ENCODE assay signal across 9 cellular contexts in the genomic region with DNA sequence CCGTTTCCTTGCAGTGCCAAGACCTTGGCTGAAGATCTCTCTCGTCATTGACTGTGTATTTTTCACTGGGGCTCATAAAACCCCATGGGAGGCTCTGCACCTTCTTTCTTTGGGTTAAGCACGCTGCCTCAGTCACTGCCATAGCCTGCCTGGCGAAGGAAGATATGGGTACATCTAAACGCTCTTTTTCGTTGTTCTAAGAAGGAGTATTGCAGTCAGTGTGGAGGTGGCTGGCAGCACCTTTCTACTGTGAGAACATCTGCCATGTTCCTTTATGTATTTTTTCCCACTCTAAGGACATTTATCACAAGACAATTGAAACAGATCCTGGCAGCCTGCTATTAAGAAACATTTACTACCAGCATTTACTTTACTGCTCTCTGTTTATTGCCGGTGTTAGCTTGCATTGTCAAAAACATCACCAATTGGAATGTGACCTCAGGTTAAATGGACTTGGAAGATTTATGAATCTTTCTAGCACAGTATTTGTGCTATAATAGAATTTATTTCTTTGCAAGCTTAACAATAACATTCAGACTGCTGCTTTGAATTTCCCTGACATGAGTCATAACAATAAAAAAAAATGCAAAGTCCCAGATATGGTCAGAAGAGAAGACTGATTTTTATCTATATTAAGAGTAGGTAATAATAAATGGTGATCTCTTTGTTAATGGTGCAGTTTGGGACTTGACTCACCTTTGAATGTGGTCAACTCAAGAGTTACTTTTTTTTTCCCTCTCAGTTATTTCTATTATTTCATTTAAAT.
DNase-seq lines count a peak whose midpoint lies in the region; ATAC-seq and TF ChIP-seq lines count a peak whose summit lies in the region.
"Had no signal": no experiment of that assay in that cellular context is flagged by ENCODE, and none has a peak within 500 bp of the region (broad histone marks: within the 10 kb centered on the region; RNA-seq: fewer than 3 reads in every experiment).

No MANE protein-coding gene starts in this region.

- H2BK15ac ChIP-seq in mesenchymal stem cell (ENCODE audit: low read depth, poor library complexity, severe bottlenecking), result peak overlapping the region; percentile 6

- H3K23ac ChIP-seq in mesenchymal stem cell (ENCODE audit: low read length in 2 of 2), result no peak overlapping the region

- no peaks in the 10 kb centered on the region for H3K27me3 ChIP-seq in mesenchymal stem cell (ENCODE audit: control insufficient read depth in 1 of 2, insufficient read depth in 1 of 2, low read length in 2 of 2)
- H3K27me3 ChIP-seq in effector memory CD4-positive, alpha-beta T cell (replicated peaks; ENCODE audit: control insufficient read depth, insufficient read depth, low read length, poor library complexity, severe bottlenecking), result no peaks in the 10 kb centered on the region

- H3K9ac ChIP-seq in mesenchymal stem cell (ENCODE audit: low read length), result no peak overlapping the region

- peak overlapping the region; percentile 68 for H2BK120ac ChIP-seq in mesenchymal stem cell (ENCODE audit: low read depth, low read length)

- H3K14ac ChIP-seq in mesenchymal stem cell (ENCODE audit: low read length in 2 of 2), result no peak overlapping the region

- peak overlapping the region; percentile 15 for H2BK5ac ChIP-seq in mesenchymal stem cell (ENCODE audit: low read depth, low read length, poor library complexity, severe bottlenecking)

- DNase-seq in EH (ENCODE audit: low read depth) (peak; percentile 94), mesenchymal stem cell (peak; percentile 64)
- DNase-seq in activated CD8-positive, alpha-beta memory T cell treated with anti-CD3 and anti-CD28 coated beads for 24 hours, result no peak
- DNase-seq in effector memory CD4-positive, alpha-beta T cell, result no peak
- no peak for DNase-seq in stimulated activated CD4-positive, alpha-beta T cell treated with anti-CD3 and anti-CD28 coated beads, Interleukin-2, amount 100 ng/mL, for 48 hours
- DNase-seq: activated T-cell treated with anti-CD3 and anti-CD28 coated beads, Interleukin-2, amount 50 U/mL, for 72 hours had no signal

- H4K8ac ChIP-seq in mesenchymal stem cell (ENCODE audit: low read length), result peak overlapping the region; percentile 49

- H2AK5ac ChIP-seq in mesenchymal stem cell (ENCODE audit: low read length, severe bottlenecking), result peak overlapping the region; percentile 50

- ATAC-seq in HG03060 (IDR thresholded peaks at IDR 0.05; ENCODE audit: low read depth, unreplicated experiment) (peak; percentile 52), GM21423 (IDR thresholded peaks at IDR 0.05; ENCODE audit: unreplicated experiment) (no peak)
- ATAC-seq: activated T-cell treated with anti-CD3 and anti-CD28 coated beads, Interleukin-2, amount 50 U/mL, for 72 hours had no signal

- no peak overlapping the region for H2BK12ac ChIP-seq in mesenchymal stem cell (ENCODE audit: low read length in 2 of 2)

- H3K9me3 ChIP-seq in mesenchymal stem cell (ENCODE audit: control insufficient read depth, low read length), result no peaks in the 10 kb centered on the region
- H3K9me3 ChIP-seq in effector memory CD4-positive, alpha-beta T cell (ENCODE audit: control insufficient read depth, low read length), result no peaks in the 10 kb centered on the region

- H3K18ac ChIP-seq in mesenchymal stem cell (ENCODE audit: low read depth in 1 of 2, low read length in 2 of 2), result peak overlapping the region; percentile 80 to 93

- no peak overlapping the region for H3K4me2 ChIP-seq in mesenchymal stem cell (ENCODE audit: low read length, poor library complexity, severe bottlenecking)

- WGBS in mesenchymal stem cell, result 69% methylated on average over 6 of the region's 7 CpGs

- H3K27ac ChIP-seq in VCaP, result peak overlapping the region; percentile 56
- H3K27ac ChIP-seq in mesenchymal stem cell (ENCODE audit: low read length, poor library complexity, severe bottlenecking), result peak overlapping the region; percentile 78
- H3K27ac ChIP-seq in effector memory CD4-positive, alpha-beta T cell (ENCODE audit: insufficient read depth, low read length, poor library complexity, severe bottlenecking), result no peak overlapping the region

- peaks cover 3% of the 10 kb centered on the region for H3K4me1 ChIP-seq in mesenchymal stem cell (ENCODE audit: control insufficient read depth, insufficient read depth, low read depth, low read length)
- no peaks in the 10 kb centered on the region for H3K4me1 ChIP-seq in effector memory CD4-positive, alpha-beta T cell (ENCODE audit: control insufficient read depth, insufficient read depth, low read length, poor library complexity, severe bottlenecking)

- no peak for TF ChIP-seq CTCF in VCaP (conservative IDR thresholded peaks at IDR 0.05)

- peak overlapping the region in 1 of 2 experiments; percentile 81 for H3K4ac ChIP-seq in mesenchymal stem cell (ENCODE audit: low read depth in 1 of 2, low read length in 2 of 2)

- H3K36me3 ChIP-seq in mesenchymal stem cell (ENCODE audit: control insufficient read depth in 1 of 2, insufficient read depth in 2 of 2, low read depth in 1 of 2, low read length in 2 of 2), result no peaks in the 10 kb centered on the region
- no peaks in the 10 kb centered on the region for H3K36me3 ChIP-seq in effector memory CD4-positive, alpha-beta T cell (ENCODE audit: control insufficient read depth, insufficient read depth, low read length)

- no peak overlapping the region for H2AFZ ChIP-seq in mesenchymal stem cell (ENCODE audit: low read depth, low read length)

- H3K4me3 ChIP-seq in mesenchymal stem cell (ENCODE audit: insufficient read depth in 1 of 2, low read depth in 1 of 2, low read length in 2 of 2), result no peak overlapping the region
- H3K4me3 ChIP-seq in effector memory CD4-positive, alpha-beta T cell (ENCODE audit: insufficient read depth, low read depth, low read length, poor library complexity, severe bottlenecking), result no peak overlapping the region

- H4K91ac ChIP-seq in mesenchymal stem cell (ENCODE audit: low read length), result no peak overlapping the region

- H3K79me1 ChIP-seq in mesenchymal stem cell (replicated peaks; ENCODE audit: low read length, poor library complexity, severe bottlenecking), result no peaks in the 10 kb centered on the region

Comparison
In these comparisons a context has a peak if more than half of its experiments do, and no peak if none do; other contexts are left out.
1. DNase-seq: peak in EH (single experiment) and mesenchymal stem cell (single experiment); none in activated CD8-positive, alpha-beta memory T cell treated with anti-CD3 and anti-CD28 coated beads for 24 hours (single experiment), effector memory CD4-positive, alpha-beta T cell (0 of 3) and stimulated activated CD4-positive, alpha-beta T cell treated with anti-CD3 and anti-CD28 coated beads, Interleukin-2, amount 100 ng/mL, for 48 hours (0 of 2).